In the genomic region with DNA sequence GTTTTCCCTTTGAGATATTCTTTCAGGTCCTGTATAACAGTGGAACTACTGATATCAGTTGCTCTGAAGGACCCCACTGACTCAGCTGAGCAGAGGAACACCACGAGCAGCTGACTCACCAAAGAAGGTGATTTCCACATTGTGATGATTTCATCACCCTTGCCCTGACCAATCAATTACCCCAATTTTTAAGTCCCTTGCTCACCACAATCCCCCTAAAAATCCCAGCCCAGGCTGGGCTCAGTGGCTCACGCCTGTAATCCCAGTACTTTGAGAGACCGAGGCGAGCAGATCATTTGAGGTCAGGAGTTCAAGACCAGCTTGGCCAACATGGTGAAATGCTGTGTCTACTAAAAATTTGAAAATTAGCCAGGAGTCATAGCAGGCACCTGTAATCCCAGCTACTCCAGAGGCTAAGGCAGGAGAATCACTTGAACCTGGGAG, we compare ENCODE assay signal across 9 cellular contexts.
A peak's percentile ranks its signal among the peaks of the same experiment; 100 is the strongest.
DNase-seq lines count a peak whose midpoint lies in the region; ATAC-seq and TF ChIP-seq lines count a peak whose summit lies in the region.
"Had no signal": no experiment of that assay in that cellular context is flagged by ENCODE, and none has a peak within 500 bp of the region (broad histone marks: within the 10 kb centered on the region; RNA-seq: fewer than 3 reads in every experiment).

No MANE protein-coding gene starts in this region.

- H3K9me3 ChIP-seq in spleen (no peaks in the 10 kb centered on the region), ascending aorta (peaks cover 0 to 4% of the 10 kb centered on the region in 2 donors)

- WGBS in spleen, 5 donors = 36 to 75% (median 67%) methylated on average over 4 of the region's 4 CpGs

- H3K4me3 ChIP-seq in spleen = peak overlapping the region in 1 of 8 donors; percentile 1
- no peak overlapping the region for H3K4me3 ChIP-seq in ascending aorta

- DNase-seq in LHCN-M2 (ENCODE audit: low read depth) = peak; percentile 86
- peak; percentile 30 for DNase-seq in amniotic stem cell (lab: John Stamatoyannopoulos, UW)
- no peak for DNase-seq in spleen
- no peak for DNase-seq in ascending aorta (ENCODE audit: low spot score in 2 of 2)
- no peak for DNase-seq in T-helper 9 cell
- no peak for DNase-seq in NCI-H2081 (lab: John Stamatoyannopoulos, UW)
- DNase-seq: naive B cell had no signal

- H3K27ac ChIP-seq in spleen (peak overlapping the region in 6 of 8 donors; percentile 29 to 80 (median 54)), ascending aorta (no peak overlapping the region)

- H3K27me3 ChIP-seq in spleen (replicated peaks in 1 of 7) (no peaks in the 10 kb centered on the region), ascending aorta (no peaks in the 10 kb centered on the region)

- TF ChIP-seq CTCF in spleen (IDR thresholded peaks at IDR 0.05 in 8 of 11, conservative IDR thresholded peaks at IDR 0.05 in 3 of 11) (no peak), ascending aorta (IDR thresholded peaks at IDR 0.05) (no peak)

- intact Hi-C loops in spleen (cut with DNase I; ENCODE audit: low total_unique reads) (no loop called here), ascending aorta (cut with DNase I) (no loop called here)

- TF ChIP-seq POLR2A in spleen (IDR thresholded peaks at IDR 0.05) = no peak

- peak; percentile 74 for ATAC-seq in GM19468 (IDR thresholded peaks at IDR 0.05; ENCODE audit: extremely low read depth, unreplicated experiment)
- ATAC-seq: T-cell had no signal

- H3K36me3 ChIP-seq in spleen (no peaks in the 10 kb centered on the region), ascending aorta (no peaks in the 10 kb centered on the region)

- H3K4me1 ChIP-seq in spleen (peaks cover 0 to 37% (median 3%) of the 10 kb centered on the region in 6 donors), ascending aorta (no peaks in the 10 kb centered on the region)

Comparison
In these comparisons a context has a peak if more than half of its experiments do, and no peak if none do; other contexts are left out.
1. DNase-seq: peak in LHCN-M2 (single experiment) and amniotic stem cell (single experiment); none in spleen (single experiment), ascending aorta (0 of 2), T-helper 9 cell (single experiment) and NCI-H2081 (0 of 2).
2. H3K27ac ChIP-seq: peak in spleen (6 of 8); none in ascending aorta (0 of 2).